ENCODE assay signal across 9 cellular contexts in genomic region chr17:43943769-43944418, GRCh38. TPM values are rescaled to one million over a fixed set of nuclear protein-coding genes. Genes with fewer than 3 reads are reported as not detected.
A peak's percentile ranks its signal among the peaks of the same experiment; 100 is the strongest.
DNase-seq lines count a peak whose midpoint lies in the region; ATAC-seq and TF ChIP-seq lines count a peak whose summit lies in the region.
"Had no signal": no experiment of that assay in that cellular context is flagged by ENCODE, and none has a peak within 500 bp of the region (broad histone marks: within the 10 kb centered on the region; RNA-seq: fewer than 3 reads in every experiment).

No MANE protein-coding gene starts in this region.

- ATAC-seq in HG03439 (IDR thresholded peaks at IDR 0.05; ENCODE audit: unreplicated experiment), result peak; percentile 54
- peak; percentile 88 for ATAC-seq in activated CD8-positive, alpha-beta T cell treated with anti-CD3 and anti-CD28 coated beads for 36 hours
- no peak for ATAC-seq in GM18519 (IDR thresholded peaks at IDR 0.05; ENCODE audit: low FRiP score, unreplicated experiment)

- CTCF ChIA-PET in Calu3 (lab: Charles Lee), result interaction anchor here (0.5 to 2.6 kb wide), 30 partner anchors 10 to 575 kb away, joined by 3 to 24 read pairs (median 4); partner anchors contain the start of genes GRN, HDAC5, PYY and TMEM101
- CTCF ChIA-PET in activated CD8-positive, alpha-beta T cell treated with anti-CD3 and anti-CD28 coated beads for 36 hours (lab: Charles Lee), result interaction anchor here (0.6 to 4.2 kb wide), 52 partner anchors 9 to 410 kb away, joined by 3 to 62 read pairs (median 5); partner anchors contain the start of genes HDAC5, LSM12, MPP2 and PYY

- no peak overlapping the region for H3K27ac Mint-ChIP-seq in Calu3 (ENCODE audit: unreplicated experiment)
- H3K27ac Mint-ChIP-seq in activated CD8-positive, alpha-beta T cell treated with anti-CD3 and anti-CD28 coated beads for 36 hours, result no peak overlapping the region

- no TSS peak for BruUV-seq in Calu3 (replicated peaks; lab: Mats Ljungman, UMichigan)

- H3K9me3 Mint-ChIP-seq in Calu3 (ENCODE audit: low read depth, unreplicated experiment), result no peaks in the 10 kb centered on the region
- H3K9me3 Mint-ChIP-seq in activated CD8-positive, alpha-beta T cell treated with anti-CD3 and anti-CD28 coated beads for 36 hours, result no peaks in the 10 kb centered on the region

- peaks cover 60% of the 10 kb centered on the region for H3K27me3 Mint-ChIP-seq in Calu3 (ENCODE audit: unreplicated experiment)
- H3K27me3 Mint-ChIP-seq in activated CD8-positive, alpha-beta T cell treated with anti-CD3 and anti-CD28 coated beads for 36 hours, result peaks cover 4% of the 10 kb centered on the region

- POLR2A ChIA-PET in activated CD8-positive, alpha-beta T cell treated with anti-CD3 and anti-CD28 coated beads for 36 hours (lab: Charles Lee), result interaction anchor here (0.6 kb wide), 4 partner anchors 16 to 955 kb away, joined by 3 read pairs; no protein-coding TSS in a partner anchor

- TF ChIP-seq CTCF in Calu3 (IDR thresholded peaks at IDR 0.05; ENCODE audit: unreplicated experiment), result peak; percentile 95
- TF ChIP-seq CTCF in activated CD8-positive, alpha-beta T cell treated with anti-CD3 and anti-CD28 coated beads for 36 hours (IDR thresholded peaks at IDR 0.05), result peak; percentile 88

- H3K4me3 Mint-ChIP-seq in Calu3 (ENCODE audit: low read depth, unreplicated experiment), result no peak overlapping the region
- no peak overlapping the region for H3K4me3 Mint-ChIP-seq in activated CD8-positive, alpha-beta T cell treated with anti-CD3 and anti-CD28 coated beads for 36 hours

- intact Hi-C loops in Calu3 (cut with micrococcal nuclease; ENCODE audit: unreplicated experiment), result loop anchor here (1.0 to 2.0 kb wide), 2 partner anchors 51 to 97 kb away; no protein-coding TSS in a partner anchor
- intact Hi-C loops in activated CD8-positive, alpha-beta T cell treated with anti-CD3 and anti-CD28 coated beads for 36 hours (cut with micrococcal nuclease), result loop anchor here (2.0 kb wide), 1 partner anchor 51 kb away; no protein-coding TSS in a partner anchor

- H3K4me1 Mint-ChIP-seq in Calu3 (ENCODE audit: low read depth, unreplicated experiment), result peaks cover 11% of the 10 kb centered on the region
- peaks cover 5% of the 10 kb centered on the region for H3K4me1 Mint-ChIP-seq in activated CD8-positive, alpha-beta T cell treated with anti-CD3 and anti-CD28 coated beads for 36 hours (ENCODE audit: low read depth)

- H3K36me3 Mint-ChIP-seq in Calu3 (ENCODE audit: insufficient read depth, unreplicated experiment), result no peaks in the 10 kb centered on the region
- H3K36me3 Mint-ChIP-seq in activated CD8-positive, alpha-beta T cell treated with anti-CD3 and anti-CD28 coated beads for 36 hours (ENCODE audit: low read depth), result no peaks in the 10 kb centered on the region

- DNase-seq in Calu3 (peak; percentile 93), NCI-H82 treated with DMSO at 0.1 percent for 48 hours (lab: John Stamatoyannopoulos, UW; ENCODE audit: unreplicated experiment) (peak; percentile 72), ecto neural progenitor cell (ENCODE audit: low spot score) (peak; percentile 90), medulla oblongata (ENCODE audit: extremely low spot score) (peak; percentile 85)
- DNase-seq in activated CD8-positive, alpha-beta T cell treated with anti-CD3 and anti-CD28 coated beads for 36 hours, result peak; percentile 88
- DNase-seq in stimulated activated CD8-positive, alpha-beta memory T cell treated with anti-CD3 and anti-CD28 coated beads, Interleukin-15, amount 100 ng/mL, for 1 hour (ENCODE audit: low read depth), result peak; percentile 59

RNA-seq across cellular contexts. Expression of gene PPY, which starts 1.6 kb away (rescaled TPM):
- total RNA-seq in Calu3 (2022), result not detected in 2 replicates
- not detected for total RNA-seq in activated CD8-positive, alpha-beta T cell treated with anti-CD3 and anti-CD28 coated beads for 36 hours
- total RNA-seq: T-helper 2 cell treated with Interferon-gamma antibody and Interleukin-4, amounts not matched to agents 100 ng/mL and 5 ng/mL, for 36 hours had no signal

RNA-seq across cellular contexts. Expression of gene PYY, which starts 9.8 kb away (rescaled TPM):
- not detected in 2 replicates for total RNA-seq in Calu3 (2022)
- total RNA-seq in activated CD8-positive, alpha-beta T cell treated with anti-CD3 and anti-CD28 coated beads for 36 hours, result under 1 TPM in 1 of 2 experiments, not detected in 1; 0.29 TPM
- total RNA-seq: T-helper 2 cell treated with Interferon-gamma antibody and Interleukin-4, amounts not matched to agents 100 ng/mL and 5 ng/mL, for 36 hours had no signal

RNA-seq across cellular contexts. Expression of gene MPP2, which starts 36.6 kb away (rescaled TPM):
- total RNA-seq in Calu3 (2022), result 5.5 and 6.7 TPM in 2 replicates
- 1 to 10 TPM; 6.0 TPM for total RNA-seq in activated CD8-positive, alpha-beta T cell treated with anti-CD3 and anti-CD28 coated beads for 36 hours
